9 cellular contexts compared by ENCODE assay signal in genomic region chr2:191318037-191318728, GRCh38.
DNase-seq lines count a peak whose midpoint lies in the region; FAIRE-seq and TF ChIP-seq lines count a peak whose summit lies in the region.
"Had no signal": no experiment of that assay in that cellular context is flagged by ENCODE, and none has a peak within 500 bp of the region (broad histone marks: within the 10 kb centered on the region; RNA-seq: fewer than 3 reads in every experiment).

No MANE protein-coding gene starts in this region.

- H3K27me3 Mint-ChIP-seq in mesothelial cell of epicardium (ENCODE audit: low read depth), result no peaks in the 10 kb centered on the region

- no peak overlapping the region for H3K4me2 ChIP-seq in endothelial cell of umbilical vein (ENCODE audit: insufficient read depth, low read length)

- dilution Hi-C loops in endothelial cell of umbilical vein (cut with MboI; ENCODE audit: extremely low pct_ligation_motif_present, low sequenced_read_pairs), result no loop called here

- H3K9ac ChIP-seq in endothelial cell of umbilical vein (replicated peaks; ENCODE audit: extremely low read depth, insufficient read depth, low read length), result no peak overlapping the region

- no peaks in the 10 kb centered on the region for H3K79me2 ChIP-seq in endothelial cell of umbilical vein (ENCODE audit: control insufficient read depth, insufficient read depth, low read length)

- H3K4me3 ChIP-seq in AG10803 (ENCODE audit: low read length) (no peak overlapping the region), endothelial cell of umbilical vein (replicated peaks in 1 of 3; ENCODE audit: insufficient read depth in 1 of 3, low read depth in 1 of 3, low read length in 3 of 3) (no peak overlapping the region), esophagus squamous epithelium (no peak overlapping the region)

- H3K27ac Mint-ChIP-seq in mesothelial cell of epicardium, result peak overlapping the region; percentile 84

- no peaks in the 10 kb centered on the region for H3K27me3 ChIP-seq in endothelial cell of umbilical vein (ENCODE audit: control insufficient read depth in 2 of 2, insufficient read depth in 2 of 2, low read length in 2 of 2)
- no peaks in the 10 kb centered on the region for H3K27me3 ChIP-seq in esophagus squamous epithelium

- POLR2A ChIA-PET in endothelial cell of umbilical vein (lab: Charles Lee), result no interaction called here

- WGBS in esophagus squamous epithelium, 2 donors, result 51 to 68% methylated on average over 4 of the region's 4 CpGs

- no peak for TF ChIP-seq POLR2A in endothelial cell of umbilical vein (IDR thresholded peaks at IDR 0.05; ENCODE audit: low read depth, low read length)
- TF ChIP-seq POLR2A in esophagus squamous epithelium (IDR thresholded peaks at IDR 0.05), result no peak

- peaks cover 5% of the 10 kb centered on the region for H4K20me1 ChIP-seq in endothelial cell of umbilical vein (replicated peaks; ENCODE audit: control insufficient read depth, extremely low read depth, insufficient read depth, low read length)

- CTCF ChIA-PET in endothelial cell of umbilical vein (lab: Charles Lee), result interaction anchor here (1.2 to 1.7 kb wide), 3 partner anchors 15 to 183 kb away, joined by 3 to 4 read pairs (median 4); no protein-coding TSS in a partner anchor

- no peak overlapping the region for H2AFZ ChIP-seq in endothelial cell of umbilical vein (ENCODE audit: low read depth, low read length)

- no peak overlapping the region for H3K4me3 Mint-ChIP-seq in mesothelial cell of epicardium

- FAIRE-seq in endothelial cell of umbilical vein (lab: Jason Lieb, UNC), result no peak

- H3K4me1 ChIP-seq in endothelial cell of umbilical vein (ENCODE audit: control insufficient read depth, extremely low read depth, insufficient read depth, low read length), result peaks cover 21% of the 10 kb centered on the region
- peaks cover 0 to 27% (median 22%) of the 10 kb centered on the region in 3 donors for H3K4me1 ChIP-seq in esophagus squamous epithelium

- no peaks in the 10 kb centered on the region for H3K9me1 ChIP-seq in endothelial cell of umbilical vein (replicated peaks; ENCODE audit: control insufficient read depth, extremely low read depth, insufficient read depth, low read length)

- H3K36me3 ChIP-seq in endothelial cell of umbilical vein (ENCODE audit: control insufficient read depth in 2 of 2, extremely low read depth in 1 of 2, insufficient read depth in 2 of 2, low read length in 2 of 2), result no peaks in the 10 kb centered on the region
- no peaks in the 10 kb centered on the region for H3K36me3 ChIP-seq in esophagus squamous epithelium

- H3K36me3 Mint-ChIP-seq in mesothelial cell of epicardium, result peaks cover 5% of the 10 kb centered on the region

- TF ChIP-seq CTCF in AG10803 (conservative IDR thresholded peaks at IDR 0.05; ENCODE audit: low read length) (no peak), endothelial cell of umbilical vein (IDR thresholded peaks at IDR 0.05; ENCODE audit: extremely low read depth in 1 of 2, insufficient read depth in 1 of 2, low read depth in 1 of 2, low read length in 2 of 2) (no peak), mesothelial cell of epicardium (IDR thresholded peaks at IDR 0.05; ENCODE audit: unreplicated experiment) (no peak), esophagus squamous epithelium (IDR thresholded peaks at IDR 0.05) (no peak)

- peaks cover 57% of the 10 kb centered on the region for H3K4me1 Mint-ChIP-seq in mesothelial cell of epicardium

- H3K9me3 Mint-ChIP-seq in mesothelial cell of epicardium, result peaks cover 2% of the 10 kb centered on the region

- DNase-seq in AG10803 (ENCODE audit: low read depth), result peak; percentile 55
- DNase-seq in NCI-H1694 treated with DMSO at 0.1 percent for 48 hours (lab: John Stamatoyannopoulos, UW), result peak; percentile 20
- peak; percentile 14 for DNase-seq in endothelial cell of umbilical vein (ENCODE audit: low read depth, low spot score)
- DNase-seq in mesothelial cell of epicardium (ENCODE audit: low spot score in 2 of 2, unreplicated experiment in 2 of 2), result no peak
- DNase-seq in SKM-1 treated with dmso at 0.1 percent for 144 hours (lab: John Stamatoyannopoulos, UW; ENCODE audit: unreplicated experiment), result no peak
- DNase-seq in superior temporal gyrus (ENCODE audit: extremely low spot score), result no peak
- DNase-seq in globus pallidus (ENCODE audit: low spot score), result no peak
- no peak for DNase-seq in esophagus squamous epithelium (lab: John Stamatoyannopoulos, UW)
- DNase-seq: stimulated activated CD4-positive, alpha-beta T cell treated with anti-CD3 and anti-CD28 coated beads, Interleukin-4, amount 100 ng/mL, for 1 hour had no signal

- no TSS peak for BruUV-seq in endothelial cell of umbilical vein (replicated peaks; lab: Mats Ljungman, UMichigan)

- H3K27ac ChIP-seq in endothelial cell of umbilical vein (ENCODE audit: insufficient read depth, low read depth, low read length) (no peak overlapping the region), esophagus squamous epithelium (no peak overlapping the region)

- intact Hi-C loops in endothelial cell of umbilical vein (cut with micrococcal nuclease) (no loop called here), esophagus squamous epithelium (cut with DNase I) (no loop called here)

- H3K9me3 ChIP-seq in endothelial cell of umbilical vein (replicated peaks; ENCODE audit: control insufficient read depth, insufficient read depth, low read length), result no peaks in the 10 kb centered on the region
- no peaks in the 10 kb centered on the region for H3K9me3 ChIP-seq in esophagus squamous epithelium

TF ChIP-seq in endothelial cell of umbilical vein, 7 proteins besides CTCF, POLR2A, EP300 and RAD21:
- no peak for TF ChIP-seq GATA2 (IDR thresholded peaks at IDR 0.05; ENCODE audit: insufficient read depth, insufficient read length, low read depth, low read length)
- no peak for TF ChIP-seq JUN (IDR thresholded peaks at IDR 0.05; ENCODE audit: borderline replicate concordance, insufficient read depth, insufficient read length, low read depth)
- TF ChIP-seq EZH2 (IDR thresholded peaks at IDR 0.05; ENCODE audit: borderline replicate concordance, low read depth, low read length, severe bottlenecking), result no peak
- TF ChIP-seq POLR2AphosphoS5 (IDR thresholded peaks at IDR 0.05; ENCODE audit: insufficient read depth, low read depth, low read length), result no peak
- TF ChIP-seq MAX (IDR thresholded peaks at IDR 0.05; ENCODE audit: insufficient read depth, insufficient read length), result no peak
- no peak for TF ChIP-seq FOS (IDR thresholded peaks at IDR 0.05; ENCODE audit: borderline replicate concordance, insufficient read depth, low read length)

Comparison
In these comparisons a context has a peak if more than half of its experiments do, and no peak if none do; other contexts are left out.
1. DNase-seq: peak in AG10803 (single experiment), NCI-H1694 treated with DMSO at 0.1 percent for 48 hours (single experiment) and endothelial cell of umbilical vein (single experiment); none in mesothelial cell of epicardium (0 of 2), SKM-1 treated with dmso at 0.1 percent for 144 hours (single experiment), superior temporal gyrus (single experiment), globus pallidus (single experiment) and esophagus squamous epithelium (single experiment).